In the genomic region with DNA sequence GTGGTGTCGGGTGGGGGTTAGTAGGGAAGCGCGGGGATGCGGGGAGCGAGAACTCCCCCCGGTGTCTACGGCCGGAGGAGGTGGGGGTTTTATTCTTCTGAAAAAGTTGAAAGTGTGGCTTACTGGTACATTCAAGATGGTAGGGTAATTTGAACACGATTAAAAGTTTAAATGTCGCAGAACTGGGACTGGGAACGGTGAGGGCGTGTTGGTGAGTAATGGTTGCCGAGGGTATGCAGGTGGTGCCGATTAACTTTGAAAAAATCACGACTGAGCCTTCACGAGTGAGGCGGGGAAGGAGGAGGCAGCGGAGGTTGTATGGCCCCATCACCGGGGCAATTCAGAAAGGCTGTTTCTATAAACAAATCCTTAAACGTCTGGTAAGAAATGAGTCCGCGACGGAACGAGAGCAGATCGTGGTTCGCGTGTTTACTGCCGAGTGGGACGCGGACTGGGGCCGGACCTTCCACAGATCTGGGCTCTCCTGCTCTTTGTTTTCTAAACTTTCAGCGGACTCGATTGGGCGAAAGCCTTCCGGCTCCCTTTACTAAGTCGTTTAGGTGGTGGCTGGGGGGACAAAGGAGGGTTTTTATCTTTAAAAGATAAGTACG, we compare ENCODE assay signal across 8 cellular contexts. TPM values are rescaled to one million over a fixed set of nuclear protein-coding genes. Genes with fewer than 3 reads are reported as not detected.
DNase-seq lines count a peak whose midpoint lies in the region; ATAC-seq and TF ChIP-seq lines count a peak whose summit lies in the region.

No MANE protein-coding gene starts in this region.

- peaks cover 32% of the 10 kb centered on the region for H3K27me3 ChIP-seq in CD4-positive, CD25-positive, alpha-beta regulatory T cell (ENCODE audit: control insufficient read depth, insufficient read depth, low read length)
- no peaks in the 10 kb centered on the region for H3K27me3 ChIP-seq in thyroid gland
- H3K27me3 ChIP-seq in WERI-Rb-1 (ENCODE audit: insufficient read depth, low read depth, severe bottlenecking): peaks cover 8% of the 10 kb centered on the region

- peak overlapping the region; percentile 66 for H3K4me3 ChIP-seq in CD4-positive, CD25-positive, alpha-beta regulatory T cell (ENCODE audit: low read depth, low read length)
- H3K4me3 ChIP-seq in SK-N-MC (peak overlapping the region; percentile 92), mesodermal cell (ENCODE audit: extremely low read depth, insufficient read depth, low read length, poor library complexity, severe bottlenecking) (peak overlapping the region; percentile 95), thyroid gland (replicated peaks in 1 of 3) (peak overlapping the region; percentile 74 to 98 (median 79)), WERI-Rb-1 (ENCODE audit: low read depth, low read length) (no peak overlapping the region)

- 0 to 1% methylated on average over 26 to 36 of the region's 37 CpGs for WGBS in mesodermal cell (ENCODE audit: insufficient coverage in 2 of 2), 2 experiments
- 6 to 11% methylated on average over 37 of the region's 37 CpGs for WGBS in thyroid gland, 2 donors

- H3K4me1 ChIP-seq in CD4-positive, CD25-positive, alpha-beta regulatory T cell (ENCODE audit: control insufficient read depth, insufficient read depth, low read length, poor library complexity, severe bottlenecking): peaks cover 39% of the 10 kb centered on the region
- H3K4me1 ChIP-seq in mesodermal cell (ENCODE audit: control insufficient read depth, insufficient read depth, low read length, poor library complexity, severe bottlenecking) (peaks cover 36% of the 10 kb centered on the region), thyroid gland (peaks cover 35 to 36% of the 10 kb centered on the region in 2 donors)

- no peak for TF ChIP-seq POLR2A in thyroid gland (IDR thresholded peaks at IDR 0.05)

- peaks cover 0 to 5% (median 0%) of the 10 kb centered on the region in 7 donors for H3K9me3 Mint-ChIP-seq in CD4-positive, CD25-positive, alpha-beta regulatory T cell

- H3K9me3 ChIP-seq in CD4-positive, CD25-positive, alpha-beta regulatory T cell (ENCODE audit: control insufficient read depth in 2 of 2, low read length in 2 of 2): no peaks in the 10 kb centered on the region
- H3K9me3 ChIP-seq in SK-N-MC (ENCODE audit: low read depth, low read length) (no peaks in the 10 kb centered on the region), mesodermal cell (ENCODE audit: control insufficient read depth, low read length) (no peaks in the 10 kb centered on the region), thyroid gland (no peaks in the 10 kb centered on the region), WERI-Rb-1 (ENCODE audit: severe bottlenecking) (no peaks in the 10 kb centered on the region)

- no peaks in the 10 kb centered on the region for H3K36me3 ChIP-seq in CD4-positive, CD25-positive, alpha-beta regulatory T cell (ENCODE audit: control insufficient read depth, insufficient read depth, low read length)
- H3K36me3 ChIP-seq in SK-N-MC (ENCODE audit: insufficient read depth, low read length): no peaks in the 10 kb centered on the region
- no peaks in the 10 kb centered on the region for H3K36me3 ChIP-seq in mesodermal cell (ENCODE audit: control insufficient read depth, insufficient read depth, low read length)
- no peaks in the 10 kb centered on the region for H3K36me3 ChIP-seq in thyroid gland
- H3K36me3 ChIP-seq in WERI-Rb-1: no peaks in the 10 kb centered on the region

- DNase-seq in CD4-positive, CD25-positive, alpha-beta regulatory T cell: peak; percentile 11 to 47 (median 43)
- no peak for DNase-seq in SK-N-MC (ENCODE audit: low read depth, low spot score)
- peak; percentile 50 to 54 for DNase-seq in thyroid gland
- no peak for DNase-seq in WERI-Rb-1
- DNase-seq in DMS153 (lab: John Stamatoyannopoulos, UW): no peak

- H3K27ac Mint-ChIP-seq in CD4-positive, CD25-positive, alpha-beta regulatory T cell: peak overlapping the region; percentile 98 to 99 (median 99)

- peak overlapping the region; percentile 82 for H3K9ac ChIP-seq in SK-N-MC (ENCODE audit: insufficient read length)

- no peak for ATAC-seq in CD4-positive, CD25-positive, alpha-beta regulatory T cell (ENCODE audit: low read depth in 2 of 2)
- no peak for ATAC-seq in GM21367 (IDR thresholded peaks at IDR 0.05; ENCODE audit: unreplicated experiment)

- H3K36me3 Mint-ChIP-seq in CD4-positive, CD25-positive, alpha-beta regulatory T cell: no peaks in the 10 kb centered on the region

- H3K4me3 Mint-ChIP-seq in CD4-positive, CD25-positive, alpha-beta regulatory T cell: peak overlapping the region; percentile 93 to 95 (median 94)

- peak overlapping the region; percentile 80 for H3K27ac ChIP-seq in CD4-positive, CD25-positive, alpha-beta regulatory T cell (ENCODE audit: insufficient read depth, low read length, poor library complexity, severe bottlenecking)
- H3K27ac ChIP-seq in SK-N-MC (no peak overlapping the region), cingulate gyrus (ENCODE audit: low read depth, low read length) (peak overlapping the region; percentile 29), mesodermal cell (ENCODE audit: low read depth, low read length, severe bottlenecking) (peak overlapping the region; percentile 88), thyroid gland (peak overlapping the region; percentile 77 to 97 (median 92)), WERI-Rb-1 (no peak overlapping the region)

- peaks cover 55% of the 10 kb centered on the region for H3K27me3 Mint-ChIP-seq in CD4-positive, CD25-positive, alpha-beta regulatory T cell

- H3K4me1 Mint-ChIP-seq in CD4-positive, CD25-positive, alpha-beta regulatory T cell: peaks cover 0 to 50% (median 32%) of the 10 kb centered on the region in 4 donors

- TF ChIP-seq CTCF in thyroid gland (IDR thresholded peaks at IDR 0.05) (no peak), WERI-Rb-1 (IDR thresholded peaks at IDR 0.05; ENCODE audit: low read depth, low read length) (no peak)

- intact Hi-C loops in thyroid gland (cut with DNase I): no loop called here

RNA-seq across cellular contexts. Expression of a gene that starts 2.6 kb away (rescaled TPM):
- total RNA-seq in CD4-positive, CD25-positive, alpha-beta regulatory T cell: 14.2 TPM
- 1 to 10 TPM; 1.6 to 4.2 (median 2.8) TPM for polyA plus RNA-seq in CD4-positive, CD25-positive, alpha-beta regulatory T cell
- polyA plus RNA-seq in mesodermal cell (2013, experiment 1 of 2): 60.4 TPM
- polyA plus RNA-seq in mesodermal cell (2013, experiment 2 of 2): 39.5 TPM
- total RNA-seq in thyroid gland: 100 to 1,000 TPM in 2 of 4 donors, 10 to 100 TPM in 2; 51.5 to 146 (median 89.6) TPM

Comparison
In these comparisons a context has a peak if more than half of its experiments do, and no peak if none do; other contexts are left out.
1. DNase-seq: peak in CD4-positive, CD25-positive, alpha-beta regulatory T cell (3 of 3) and thyroid gland (2 of 2); none in SK-N-MC (single experiment), WERI-Rb-1 (single experiment) and DMS153 (single experiment).
2. H3K27ac ChIP-seq: peak in CD4-positive, CD25-positive, alpha-beta regulatory T cell (single experiment), cingulate gyrus (single experiment), mesodermal cell (single experiment) and thyroid gland (3 of 3); none in SK-N-MC (single experiment) and WERI-Rb-1 (single experiment).